20 cellular contexts compared by ENCODE assay signal in the genomic region with DNA sequence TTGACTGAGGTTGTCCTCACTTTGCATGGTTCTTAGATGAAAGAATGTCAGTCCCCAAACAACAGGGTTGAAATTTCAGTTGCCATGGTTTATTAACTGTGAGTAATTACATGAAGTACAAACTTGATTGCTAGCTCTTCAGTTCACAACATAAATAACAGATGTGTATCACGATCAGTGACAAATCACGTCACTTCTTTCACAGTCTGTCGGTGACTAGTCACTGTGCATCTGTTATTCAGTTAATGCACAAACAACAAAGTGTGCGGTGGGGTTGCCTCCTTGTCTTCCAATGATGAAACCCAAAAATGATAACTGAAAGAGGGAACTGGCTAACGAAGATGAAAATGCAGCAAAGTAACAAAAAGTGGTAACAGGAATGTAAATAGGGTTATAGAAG.
"Had no signal": no experiment of that assay in that cellular context is flagged by ENCODE, and none has a peak within 500 bp of the region (broad histone marks: within the 10 kb centered on the region; RNA-seq: fewer than 3 reads in every experiment).

No MANE protein-coding gene starts in this region.

- DNase-seq: activated CD4-positive, alpha-beta T cell treated with anti-CD3 and anti-CD28 coated beads for 4 hours; activated CD4-positive, alpha-beta T cell treated with anti-CD3 and anti-CD28 coated beads, Interleukin-2, amount 50 U/mL, for 4 hours; activated CD8-positive, alpha-beta memory T cell treated with anti-CD3 and anti-CD28 coated beads, Interleukin-2, amount 50 U/mL, for 48 hours; activated CD8-positive, alpha-beta T cell treated with anti-CD3 and anti-CD28 coated beads, Interleukin-2, amount 10 ng/mL, durations not matched to agents 7 days and 5 days; activated naive CD4-positive, alpha-beta T cell treated with anti-CD3 and anti-CD28 coated beads, Interleukin-2, amount 50 U/mL, for 16 hours; activated naive CD8-positive, alpha-beta T cell treated with anti-CD3 and anti-CD28 coated beads, Interleukin-2, amount 10 ng/mL, durations not matched to agents 7 days and 5 days; activated T-cell treated with anti-CD3 and anti-CD28 coated beads, Interleukin-2, amount 50 U/mL, for 1 hour; adrenal gland; anterior cingulate cortex; NCI-H1092; NCI-H1417; NCI-H2029 treated with DMSO at 0.1 percent for 48 hours; NCI-H345; NCI-H510A treated with DMSO at 0.1 percent for 48 hours; NCI-H69; NK-92 treated with Interleukin-12 subunit alpha and Interleukin-12 subunit beta, amount 100 ng/mL, for 24 hours; PC-3; SHP77 treated with DMSO at 0.1 percent for 48 hours had no signal

- FAIRE-seq: RCC 7860 had no signal

- H3K27ac ChIP-seq: adrenal gland had no signal

- H3K36me3 ChIP-seq: adrenal gland had no signal

- H3K4me3 ChIP-seq: adrenal gland had no signal

- H3K9me3 ChIP-seq: adrenal gland had no signal

- ATAC-seq: activated CD4-positive, CD25-positive, alpha-beta regulatory T cell treated with anti-CD3 and anti-CD28 coated beads, Interleukin-2, amount 50 U/mL, for 24 hours; activated CD8-positive, alpha-beta T cell treated with anti-CD3 and anti-CD28 coated beads, Interleukin-2, amount 10 ng/mL, durations not matched to agents 7 days and 5 days; PC-3 had no signal

- H3K4me1 ChIP-seq: adrenal gland had no signal

- H3K27me3 ChIP-seq: adrenal gland had no signal
